ENCODE assay signal across 8 cellular contexts in genomic region chr18:36130039-36130831, GRCh38. TPM values are rescaled to one million over a fixed set of nuclear protein-coding genes. Genes with fewer than 3 reads are reported as not detected.
DNase-seq lines count a peak whose midpoint lies in the region; ATAC-seq and TF ChIP-seq lines count a peak whose summit lies in the region.

No MANE protein-coding gene starts in this region.

- H3K36me3 Mint-ChIP-seq in central memory CD8-positive, alpha-beta T cell (ENCODE audit: insufficient read depth) = peaks cover 23% of the 10 kb centered on the region
- peaks cover 4% of the 10 kb centered on the region for H3K36me3 Mint-ChIP-seq in memory B cell

- H3K4me1 ChIP-seq in KMS-11 (ENCODE audit: low read depth, poor library complexity, severe bottlenecking) (peaks cover 47% of the 10 kb centered on the region), uterus (peaks cover 0 to 5% of the 10 kb centered on the region in 2 donors)

- peaks cover 59% of the 10 kb centered on the region for H3K4me1 Mint-ChIP-seq in central memory CD8-positive, alpha-beta T cell
- H3K4me1 Mint-ChIP-seq in memory B cell = peaks cover 36% of the 10 kb centered on the region

- H3K27ac ChIP-seq in KMS-11 = peak overlapping the region; percentile 93
- H3K27ac ChIP-seq in uterus = peak overlapping the region; percentile 98 to 100

- peaks cover 74% of the 10 kb centered on the region for H3K79me2 ChIP-seq in KMS-11 (ENCODE audit: insufficient read depth, low read depth)

- no peaks in the 10 kb centered on the region for H3K27me3 Mint-ChIP-seq in central memory CD8-positive, alpha-beta T cell
- H3K27me3 Mint-ChIP-seq in memory B cell = no peaks in the 10 kb centered on the region

- peak overlapping the region; percentile 95 for H3K4me3 ChIP-seq in GM12875 (ENCODE audit: low read depth, low read length)
- H3K4me3 ChIP-seq in KMS-11 (IDR thresholded peaks at IDR 0.05; ENCODE audit: insufficient read depth, low read depth, low read length) = peak overlapping the region; percentile 80
- H3K4me3 ChIP-seq in uterus = peak overlapping the region; percentile 89 to 97

- H3K27me3 ChIP-seq in KMS-11 (ENCODE audit: insufficient read depth, low read depth) = no peaks in the 10 kb centered on the region
- no peaks in the 10 kb centered on the region for H3K27me3 ChIP-seq in uterus

- ATAC-seq in GM21723 (IDR thresholded peaks at IDR 0.05; ENCODE audit: unreplicated experiment) (peak; percentile 24), memory B cell (ENCODE audit: low read depth) (peak; percentile 1)
- ATAC-seq in central memory CD8-positive, alpha-beta T cell (replicated peaks; ENCODE audit: extremely low read depth, poor library complexity, severe bottlenecking) = peak; percentile 3

- TF ChIP-seq CTCF in GM12875 (IDR thresholded peaks at IDR 0.05; ENCODE audit: borderline replicate concordance, insufficient read depth, low read depth, low read length) (no peak), KMS-11 (conservative IDR thresholded peaks at IDR 0.05; ENCODE audit: low read depth, low read length) (no peak), uterus (IDR thresholded peaks at IDR 0.05) (no peak)

- H2AFZ ChIP-seq in KMS-11 (ENCODE audit: low read depth) = peak overlapping the region; percentile 99

- no peak for TF ChIP-seq POLR2A in uterus (IDR thresholded peaks at IDR 0.05)

- no peaks in the 10 kb centered on the region for H3K9me3 ChIP-seq in uterus

- H3K36me3 ChIP-seq in KMS-11 (ENCODE audit: insufficient read depth) (0 out of 2 replicates have a peak, but pooled peaks cover 4% of the 10 kb centered on the region), uterus (no peaks in the 10 kb centered on the region)

- H3K4me3 Mint-ChIP-seq in central memory CD8-positive, alpha-beta T cell = peak overlapping the region; percentile 95
- peak overlapping the region; percentile 97 for H3K4me3 Mint-ChIP-seq in memory B cell

- H3K9ac ChIP-seq in KMS-11 = peak overlapping the region; percentile 96

- peak overlapping the region; percentile 96 for H3K27ac Mint-ChIP-seq in central memory CD8-positive, alpha-beta T cell (ENCODE audit: low read depth)
- peak overlapping the region; percentile 97 for H3K27ac Mint-ChIP-seq in memory B cell

- no peak for DNase-seq in central memory CD8-positive, alpha-beta T cell (ENCODE audit: low spot score in 2 of 2)
- DNase-seq in memory B cell (ENCODE audit: low spot score in 2 of 2) (no peak), uterus (no peak)
- no peak for DNase-seq in stimulated activated CD4-positive, alpha-beta T cell treated with anti-CD3 and anti-CD28 coated beads, Interleukin-1b, Interleukin-23, amount 100 ng/mL, for 48 hours
- DNase-seq in stimulated activated CD4-positive, alpha-beta T cell treated with anti-CD3 and anti-CD28 coated beads, Interleukin-15, amount 100 ng/mL, for 24 hours = no peak

- no peaks in the 10 kb centered on the region for H3K9me3 Mint-ChIP-seq in central memory CD8-positive, alpha-beta T cell
- no peaks in the 10 kb centered on the region for H3K9me3 Mint-ChIP-seq in memory B cell

- no peaks in the 10 kb centered on the region; the same call in 1 of the 2 replicates for H4K20me1 ChIP-seq in KMS-11 (ENCODE audit: insufficient read depth)

- intact Hi-C loops in uterus (cut with DNase I; ENCODE audit: low total_unique reads) = no loop called here

- peak overlapping the region; percentile 79 for H3K4me2 ChIP-seq in KMS-11

RNA-seq across cellular contexts. Expression of gene ELP2, which starts 0.5 kb away (rescaled TPM):
- total RNA-seq in uterus = 100 to 1,000 TPM in 2 of 4 donors, 10 to 100 TPM in 2; 73.3 to 152 (median 113) TPM

RNA-seq across cellular contexts. Expression of gene SLC39A6, which starts 1.1 kb away (rescaled TPM):
- 10 to 100 TPM in 3 of 4 donors, 1 to 10 TPM in 1; 7.7 to 90.6 (median 31.1) TPM for total RNA-seq in uterus

RNA-seq across cellular contexts. Expression of gene MOCOS, which starts 57.1 kb away (rescaled TPM):
- total RNA-seq in uterus = 1 to 10 TPM in 2 of 4 donors, under 1 TPM in 1, not detected in 1; under 0.01 to 1.7 (median 1.4) TPM
